8 cellular contexts compared by ENCODE assay signal in the genomic region with DNA sequence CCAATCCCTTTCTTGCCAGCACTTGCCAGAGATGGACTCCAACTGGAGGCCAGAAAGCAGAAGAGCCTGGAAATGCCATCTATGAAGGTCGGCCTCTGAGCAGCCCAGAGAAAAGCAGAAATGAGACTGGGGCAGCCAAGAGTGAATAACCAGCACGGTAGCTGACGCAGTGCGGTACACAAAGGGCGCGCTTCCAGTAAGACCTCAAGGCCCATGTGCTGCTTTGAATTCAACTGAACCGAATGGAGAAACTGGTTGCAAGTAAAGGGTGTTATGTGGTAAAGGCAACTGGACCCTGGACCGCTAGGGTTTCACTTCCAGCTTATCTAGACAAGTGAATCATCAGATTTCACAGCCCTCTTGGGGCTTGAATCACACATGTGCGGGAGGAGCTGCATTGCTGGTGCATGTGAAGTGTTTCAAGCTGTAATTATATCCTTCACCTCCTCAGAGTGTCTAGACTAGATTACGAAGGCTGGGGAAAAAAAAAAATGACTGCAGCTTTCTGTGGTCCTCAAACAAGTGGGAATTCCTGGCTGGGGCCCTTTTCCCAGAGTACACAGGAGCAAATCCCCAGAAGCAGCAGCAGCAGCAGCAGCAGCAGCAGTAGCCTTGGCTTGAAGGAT.
A peak's percentile ranks its signal among the peaks of the same experiment; 100 is the strongest.
DNase-seq lines count a peak whose midpoint lies in the region; ATAC-seq and TF ChIP-seq lines count a peak whose summit lies in the region.

No MANE protein-coding gene starts in this region.

- no peaks in the 10 kb centered on the region for H3K9me3 ChIP-seq in gastroesophageal sphincter
- no peaks in the 10 kb centered on the region for H3K9me3 ChIP-seq in tibial nerve

- TF ChIP-seq EP300 in gastroesophageal sphincter (IDR thresholded peaks at IDR 0.05) (no peak), tibial nerve (IDR thresholded peaks at IDR 0.05) (no peak)

- ATAC-seq in GM21367 (IDR thresholded peaks at IDR 0.05; ENCODE audit: unreplicated experiment) = peak; percentile 96
- ATAC-seq in HG03460 (IDR thresholded peaks at IDR 0.05; ENCODE audit: unreplicated experiment) = peak; percentile 89
- peak; percentile 65 for ATAC-seq in gastroesophageal sphincter

- no peak for TF ChIP-seq CTCF in gastroesophageal sphincter (IDR thresholded peaks at IDR 0.05)
- TF ChIP-seq CTCF in tibial nerve (IDR thresholded peaks at IDR 0.05) = no peak

- WGBS in gastroesophageal sphincter (ENCODE audit: low coverage in 1 of 2), 2 donors = 56 to 85% methylated on average over 4 to 7 of the region's 10 CpGs
- 41 to 44% methylated on average over 10 of the region's 10 CpGs for WGBS in tibial nerve, 2 donors

- H3K27me3 ChIP-seq in gastroesophageal sphincter (no peaks in the 10 kb centered on the region), tibial nerve (no peaks in the 10 kb centered on the region)

- peak; percentile 81 for DNase-seq in ELR (ENCODE audit: low read depth)
- DNase-seq in OCI-M1 (lab: John Stamatoyannopoulos, UW) = peak; percentile 56
- DNase-seq in tibial nerve (ENCODE audit: low spot score in 2 of 2) = peak in 1 of 2 donors; percentile 38
- no peak for DNase-seq in activated gamma-delta T cell treated with Interleukin-2 at 50 U/mL for 16 hours
- DNase-seq in activated CD4-positive, alpha-beta T cell treated with anti-CD3 and anti-CD28 coated beads for 1 hour = no peak

- H3K4me1 ChIP-seq in gastroesophageal sphincter = peaks cover 0 to 12% (median 0%) of the 10 kb centered on the region in 3 donors
- H3K4me1 ChIP-seq in tibial nerve = peaks cover 0 to 37% (median 4%) of the 10 kb centered on the region in 4 donors

- H3K36me3 ChIP-seq in gastroesophageal sphincter (no peaks in the 10 kb centered on the region), tibial nerve (no peaks in the 10 kb centered on the region)

- H3K4me3 ChIP-seq in gastroesophageal sphincter (no peak overlapping the region), tibial nerve (no peak overlapping the region)

- TF ChIP-seq POLR2A in gastroesophageal sphincter (IDR thresholded peaks at IDR 0.05) (no peak), tibial nerve (IDR thresholded peaks at IDR 0.05) (no peak)

- no peak overlapping the region for H3K27ac ChIP-seq in gastroesophageal sphincter
- peak overlapping the region in 3 of 4 donors; percentile 24 to 81 (median 61) for H3K27ac ChIP-seq in tibial nerve

Comparison
In these comparisons a context has a peak if more than half of its experiments do, and no peak if none do; other contexts are left out.
1. DNase-seq: peak in ELR (single experiment) and OCI-M1 (single experiment); none in activated gamma-delta T cell treated with Interleukin-2 at 50 U/mL for 16 hours (single experiment) and activated CD4-positive, alpha-beta T cell treated with anti-CD3 and anti-CD28 coated beads for 1 hour (single experiment).
2. H3K27ac ChIP-seq: peak in tibial nerve (3 of 4); none in gastroesophageal sphincter (0 of 4).
3. Peak in every context shown above with its lines, with median percentiles within 50 percentile points of each other: ATAC-seq.